ENCODE assay signal across 1 cellular context in genomic region chr1:20496241-20496661, GRCh38.
TF ChIP-seq lines count a peak whose summit lies in the region.

No MANE protein-coding gene starts in this region.

TF ChIP-seq in H1, 55 proteins besides CTCF, POLR2A, EP300 and RAD21 (continued from another document):
- TF ChIP-seq HDAC2 (IDR thresholded peaks at IDR 0.05; ENCODE audit: borderline replicate concordance in 1 of 2, low read depth in 2 of 2, low read length in 2 of 2): no peak
TF ChIP-seq in H1: peak in this region for 0.
